1 cellular context compared by ENCODE assay signal in genomic region chr18:22378672-22379282, GRCh38.
TF ChIP-seq lines count a peak whose summit lies in the region.

No MANE protein-coding gene starts in this region.

TF ChIP-seq in K562, 482 proteins besides CTCF, POLR2A, EP300 and RAD21 (continued from another document):
- no peak for TF ChIP-seq HMGXB4 (CRISPR knock-in tag; IDR thresholded peaks at IDR 0.05)
